Comparison of ENCODE assay signal across 8 cellular contexts in the genomic region with DNA sequence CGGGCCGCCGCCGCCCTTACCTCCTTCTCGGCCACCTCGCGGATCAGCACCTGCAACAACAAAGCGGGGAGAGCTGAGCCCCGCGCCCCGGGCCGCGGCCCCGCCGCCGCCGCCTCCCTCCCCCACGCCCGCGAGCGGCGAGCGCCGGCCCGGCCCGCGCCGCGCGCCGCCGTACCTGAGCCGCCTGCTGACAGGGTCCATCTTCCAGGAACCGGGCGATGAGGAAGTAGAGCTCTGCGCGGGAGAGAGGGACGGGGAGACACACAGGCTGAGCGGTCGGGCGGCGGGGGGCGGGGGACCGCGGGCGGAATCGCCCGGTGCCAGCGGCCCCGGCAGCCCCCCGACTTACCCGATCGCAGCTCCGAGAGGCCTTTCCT. TPM values are rescaled to one million over a fixed set of nuclear protein-coding genes. Genes with fewer than 3 reads are reported as not detected.
DNase-seq lines count a peak whose midpoint lies in the region; ATAC-seq, FAIRE-seq and TF ChIP-seq lines count a peak whose summit lies in the region.

No MANE protein-coding gene starts in this region.

- no peaks in the 10 kb centered on the region for H3K4me1 Mint-ChIP-seq in Calu3 (ENCODE audit: low read depth, unreplicated experiment)
- H3K4me1 Mint-ChIP-seq in chondrocyte (ENCODE audit: low read depth) = peaks cover 38% of the 10 kb centered on the region
- peaks cover 35% of the 10 kb centered on the region for H3K4me1 Mint-ChIP-seq in mesothelial cell of epicardium

- peak overlapping the region; percentile 75 for H3K27ac ChIP-seq in PC-3 (ENCODE audit: low read length)

- intact Hi-C loops in Calu3 (cut with micrococcal nuclease; ENCODE audit: unreplicated experiment) (loop anchor here (2.0 to 10.0 kb wide), 4 partner anchors 153 to 597 kb away; no protein-coding TSS in a partner anchor), PC-3 (cut with micrococcal nuclease) (loop anchor here (1.0 to 10.0 kb wide), 5 partner anchors 97 to 460 kb away; a partner anchor contains a TSS)

- ATAC-seq in GM19324 (IDR thresholded peaks at IDR 0.05; ENCODE audit: low FRiP score, unreplicated experiment) (peak; percentile 33), HG03175 (IDR thresholded peaks at IDR 0.05; ENCODE audit: unreplicated experiment) (peak; percentile 29), PC-3 (peak; percentile 20)

- POLR2A ChIA-PET in PC-3 (lab: Charles Lee; ENCODE audit: unreplicated experiment) = interaction anchor here (0.6 kb wide), 2 partner anchors 210 to 660 kb away, joined by 3 to 6 read pairs; a partner anchor contains a TSS

- DNase-seq in Calu3 (peak; percentile 57), PC-3 (peak; percentile 16), chondrocyte (ENCODE audit: low spot score) (peak; percentile 73), mesothelial cell of epicardium (ENCODE audit: low spot score in 2 of 2, unreplicated experiment in 2 of 2) (no peak), urothelium cell line (ENCODE audit: low spot score) (peak; percentile 29), mesenteric fat pad (ENCODE audit: low spot score) (no peak)

- H3K36me3 ChIP-seq in PC-3 (ENCODE audit: low read depth, low read length) = no peaks in the 10 kb centered on the region; the same call in 1 of the 2 replicates

- H3K36me3 Mint-ChIP-seq in Calu3 (ENCODE audit: insufficient read depth, unreplicated experiment) (peaks cover 46% of the 10 kb centered on the region), chondrocyte (ENCODE audit: low read depth) (peaks cover 2% of the 10 kb centered on the region), mesothelial cell of epicardium (peaks cover 3% of the 10 kb centered on the region)

- CTCF ChIA-PET in Calu3 (lab: Charles Lee) (interaction anchor here (0.6 kb wide), 1 partner anchor 89 kb away, joined by 4 read pairs; no protein-coding TSS in a partner anchor), PC-3 (lab: Charles Lee) (no interaction called here)

- H2AFZ ChIP-seq in PC-3 (ENCODE audit: low read length) = peak overlapping the region; percentile 99

- H3K9me3 Mint-ChIP-seq in Calu3 (ENCODE audit: low read depth, unreplicated experiment) (no peaks in the 10 kb centered on the region), chondrocyte (ENCODE audit: low read depth) (no peaks in the 10 kb centered on the region), mesothelial cell of epicardium (no peaks in the 10 kb centered on the region)

- H3K79me2 ChIP-seq in PC-3 (ENCODE audit: low read length) = peaks cover 44% of the 10 kb centered on the region

- H3K4me3 ChIP-seq in PC-3 (ENCODE audit: low read length) = peak overlapping the region; percentile 99

- H3K9me3 ChIP-seq in PC-3 (ENCODE audit: low read length) = no peaks in the 10 kb centered on the region

- 0 out of 2 replicates have a peak, but pooled peaks cover 9% of the 10 kb centered on the region for H4K20me1 ChIP-seq in PC-3 (ENCODE audit: low read length)

- peak overlapping the region; percentile 92 for H3K4me2 ChIP-seq in PC-3 (ENCODE audit: low read length)

- H3K4me3 Mint-ChIP-seq in Calu3 (ENCODE audit: low read depth, unreplicated experiment) = peak overlapping the region; percentile 92
- peak overlapping the region; percentile 89 for H3K4me3 Mint-ChIP-seq in chondrocyte (ENCODE audit: unreplicated experiment)
- H3K4me3 Mint-ChIP-seq in mesothelial cell of epicardium = peak overlapping the region; percentile 86

- peaks cover 11% of the 10 kb centered on the region; the same call in 1 of the 2 replicates for H3K4me1 ChIP-seq in PC-3 (ENCODE audit: insufficient read depth, low read length)

- BruUV-seq in Calu3 (replicated peaks; lab: Mats Ljungman, UMichigan) (no TSS peak), PC-3 (replicated peaks; lab: Mats Ljungman, UMichigan) (no TSS peak)

- peak overlapping the region; percentile 92 for H3K27ac Mint-ChIP-seq in Calu3 (ENCODE audit: unreplicated experiment)
- H3K27ac Mint-ChIP-seq in chondrocyte (ENCODE audit: unreplicated experiment) = peak overlapping the region; percentile 98
- H3K27ac Mint-ChIP-seq in mesothelial cell of epicardium = peak overlapping the region; percentile 94

- no peak for FAIRE-seq in urothelium cell line (lab: Jason Lieb, UNC)

- no peaks in the 10 kb centered on the region for H3F3A ChIP-seq in PC-3 (ENCODE audit: low read length, unreplicated experiment)

- TF ChIP-seq CTCF in Calu3 (IDR thresholded peaks at IDR 0.05; ENCODE audit: unreplicated experiment) (no peak), PC-3 (conservative IDR thresholded peaks at IDR 0.05; ENCODE audit: low read depth, low read length) (no peak), chondrocyte (IDR thresholded peaks at IDR 0.05) (no peak), mesothelial cell of epicardium (IDR thresholded peaks at IDR 0.05; ENCODE audit: unreplicated experiment) (no peak)

- H3K27me3 Mint-ChIP-seq in Calu3 (ENCODE audit: unreplicated experiment) (no peaks in the 10 kb centered on the region), chondrocyte (ENCODE audit: low read depth) (no peaks in the 10 kb centered on the region), mesothelial cell of epicardium (ENCODE audit: low read depth) (no peaks in the 10 kb centered on the region)

- H3K9ac ChIP-seq in PC-3 (ENCODE audit: low read length) = peak overlapping the region; percentile 95

- H3K27me3 ChIP-seq in PC-3 (ENCODE audit: low read length) = no peaks in the 10 kb centered on the region

- no peaks in the 10 kb centered on the region for H3K9me2 ChIP-seq in PC-3 (replicated peaks; ENCODE audit: low read length)

RNA-seq across cellular contexts. Expression of a gene that starts 0.4 kb away (rescaled TPM):
- total RNA-seq in Calu3 (2022) (43.3 and 50.8 TPM in 2 replicates), PC-3 (2014; rRNA removed) (20.8 and 21.2 TPM in 2 replicates), chondrocyte (11.9 to 18.2 TPM (median 12.2 TPM) in 3 replicates), mesothelial cell of epicardium (45.5 to 46.9 TPM (median 46.2 TPM) in 3 replicates), mesenteric fat pad (21.8 TPM)

Comparison
In these comparisons a context has a peak if more than half of its experiments do, and no peak if none do; other contexts are left out.
1. DNase-seq: peak in Calu3 (single experiment), PC-3 (single experiment), chondrocyte (single experiment) and urothelium cell line (single experiment); none in mesothelial cell of epicardium (0 of 2) and mesenteric fat pad (single experiment).
2. Peak in every context shown above with its lines, with median percentiles within 50 percentile points of each other: H3K27ac Mint-ChIP-seq, H3K4me3 Mint-ChIP-seq and ATAC-seq.